In the genomic region with DNA sequence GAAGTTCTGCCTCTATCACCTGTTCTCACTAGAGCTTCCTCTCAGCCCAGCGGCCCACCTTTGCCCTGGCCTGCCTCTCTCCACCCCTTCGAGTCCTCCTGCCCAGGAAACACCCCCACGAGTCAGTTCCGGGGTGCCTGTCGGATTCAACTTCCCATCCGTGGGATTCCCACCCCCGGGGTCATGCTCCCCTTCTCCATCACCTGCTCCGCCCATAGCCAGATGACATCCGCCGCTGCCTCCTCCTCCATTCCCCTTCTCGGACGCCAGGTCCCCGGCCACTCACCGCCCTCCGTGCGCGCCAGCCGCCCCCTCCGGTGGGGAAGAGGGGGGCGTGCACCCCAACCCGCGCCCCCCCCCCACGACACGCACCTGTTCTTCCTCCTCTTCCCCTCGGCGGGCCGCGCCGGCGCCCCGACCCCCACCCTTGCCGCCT, we compare ENCODE assay signal across 8 cellular contexts. TPM values are rescaled to one million over a fixed set of nuclear protein-coding genes. Genes with fewer than 3 reads are reported as not detected.
DNase-seq lines count a peak whose midpoint lies in the region; ATAC-seq lines count a peak whose summit lies in the region.

No MANE protein-coding gene starts in this region.

- peak; percentile 33 for ATAC-seq in HG02623 (IDR thresholded peaks at IDR 0.05; ENCODE audit: unreplicated experiment)

- peak; percentile 48 for DNase-seq in DMS 273 (lab: John Stamatoyannopoulos, UW; ENCODE audit: unreplicated experiment)
- DNase-seq in DMS 273 treated with DMSO at 0.1 percent for 48 hours (lab: John Stamatoyannopoulos, UW), result no peak
- DNase-seq in NCI-H345 (lab: John Stamatoyannopoulos, UW), result peak; percentile 7
- DNase-seq in activated CD8-positive, alpha-beta memory T cell treated with anti-CD3 and anti-CD28 coated beads, Interleukin-2, amount 50 U/mL, for 48 hours, result peak; percentile 82
- no peak for DNase-seq in epithelial cell of prostate (ENCODE audit: low read depth, low spot score)
- peak; percentile 37 for DNase-seq in myocyte (ENCODE audit: low read depth)
- peak; percentile 34 to 59 for DNase-seq in stimulated activated CD8-positive, alpha-beta memory T cell treated with anti-CD3 and anti-CD28 coated beads, Interleukin-7, amount 100 ng/mL, for 4 hours (ENCODE audit: low read depth in 2 of 2)

- peak overlapping the region; percentile 75 for H3K27ac ChIP-seq in epithelial cell of prostate

RNA-seq across cellular contexts. Expression of a gene that starts 0.8 kb away (rescaled TPM):
- 11.0 and 12.2 TPM in 2 replicates for total RNA-seq in myocyte
- polyA plus RNA-seq in myocyte (2012), result 32.9 TPM

Comparison
In these comparisons a context has a peak if more than half of its experiments do, and no peak if none do; other contexts are left out.
1. DNase-seq: peak in DMS 273 (single experiment), NCI-H345 (single experiment), activated CD8-positive, alpha-beta memory T cell treated with anti-CD3 and anti-CD28 coated beads, Interleukin-2, amount 50 U/mL, for 48 hours (single experiment), myocyte (single experiment) and stimulated activated CD8-positive, alpha-beta memory T cell treated with anti-CD3 and anti-CD28 coated beads, Interleukin-7, amount 100 ng/mL, for 4 hours (2 of 2); none in DMS 273 treated with DMSO at 0.1 percent for 48 hours (single experiment) and epithelial cell of prostate (single experiment).